In genomic region chr18:48838921-48839818, GRCh38 we compare ENCODE assay signal across 9 cellular contexts.
DNase-seq lines count a peak whose midpoint lies in the region; TF ChIP-seq lines count a peak whose summit lies in the region.
"Had no signal": no experiment of that assay in that cellular context is flagged by ENCODE, and none has a peak within 500 bp of the region (broad histone marks: within the 10 kb centered on the region; RNA-seq: fewer than 3 reads in every experiment).

No MANE protein-coding gene starts in this region.

- TF ChIP-seq CTCF in BJ (IDR thresholded peaks at IDR 0.05; ENCODE audit: insufficient read depth, low read depth, low read length) (no peak), ascending aorta (IDR thresholded peaks at IDR 0.05) (no peak)

- H3K27me3 ChIP-seq in BJ (ENCODE audit: control insufficient read depth, insufficient read depth, low read length) (no peaks in the 10 kb centered on the region), ascending aorta (no peaks in the 10 kb centered on the region)
- H3K27me3 ChIP-seq: pancreas had no signal

- H3K27ac ChIP-seq in ascending aorta (peak overlapping the region; percentile 31 to 83), mesodermal cell (ENCODE audit: low read depth, low read length, severe bottlenecking) (peak overlapping the region; percentile 53)
- H3K27ac ChIP-seq: pancreas had no signal

- POLR2A ChIA-PET in BJ (lab: Charles Lee) = interaction anchor here (0.6 to 0.7 kb wide), 2 partner anchors 113 to 117 kb away, joined by 3 to 4 read pairs; no protein-coding TSS in a partner anchor

- H3K4me1 ChIP-seq in ascending aorta (peaks cover 0 to 43% of the 10 kb centered on the region in 2 donors), mesodermal cell (ENCODE audit: control insufficient read depth, insufficient read depth, low read length, poor library complexity, severe bottlenecking) (peaks cover 71% of the 10 kb centered on the region)

- H3K9me3 ChIP-seq in ascending aorta = no peaks in the 10 kb centered on the region
- no peaks in the 10 kb centered on the region for H3K9me3 ChIP-seq in mesodermal cell (ENCODE audit: control insufficient read depth, low read length)
- H3K9me3 ChIP-seq: pancreas had no signal

- H3K4me3 ChIP-seq in BJ (ENCODE audit: low read depth, low read length) (no peak overlapping the region), ascending aorta (no peak overlapping the region), mesodermal cell (ENCODE audit: extremely low read depth, insufficient read depth, low read length, poor library complexity, severe bottlenecking) (no peak overlapping the region)
- H3K4me3 ChIP-seq: pancreas had no signal

- intact Hi-C loops in ascending aorta (cut with DNase I) = no loop called here

- H3K36me3 ChIP-seq in BJ (ENCODE audit: control insufficient read depth, insufficient read depth, low read length) (peaks cover 13% of the 10 kb centered on the region; the same call in 1 of the 2 replicates), ascending aorta (no peaks in the 10 kb centered on the region), mesodermal cell (ENCODE audit: control insufficient read depth, insufficient read depth, low read length) (no peaks in the 10 kb centered on the region)
- H3K36me3 ChIP-seq: pancreas had no signal

- CTCF ChIA-PET in BJ (lab: Yijun Ruan, JAX) = interaction anchor here (1.2 kb wide), 1 partner anchor 21 kb away, joined by 3 read pairs; no protein-coding TSS in a partner anchor

- peak; percentile 77 for DNase-seq in BJ (ENCODE audit: low read depth)
- DNase-seq in LHCN-M2 (ENCODE audit: low read depth) = peak; percentile 65
- DNase-seq in ascending aorta (ENCODE audit: low spot score in 2 of 2) = no peak
- DNase-seq in SHP77 treated with DMSO at 0.1 percent for 48 hours (lab: John Stamatoyannopoulos, UW) = no peak
- DNase-seq in NCI-H2196 (lab: John Stamatoyannopoulos, UW; ENCODE audit: unreplicated experiment) = no peak
- no peak for DNase-seq in NAMALWA (ENCODE audit: low spot score)
- no peak for DNase-seq in NCI-H774 (lab: John Stamatoyannopoulos, UW)

- 81 to 86% methylated on average over 8 to 9 of the region's 10 CpGs for WGBS in mesodermal cell (ENCODE audit: insufficient coverage in 2 of 2), 2 experiments

Comparison
In these comparisons a context has a peak if more than half of its experiments do, and no peak if none do; other contexts are left out.
1. DNase-seq: peak in BJ (single experiment) and LHCN-M2 (single experiment); none in ascending aorta (0 of 2), SHP77 treated with DMSO at 0.1 percent for 48 hours (single experiment), NCI-H2196 (single experiment), NAMALWA (single experiment) and NCI-H774 (single experiment).